8 cellular contexts compared by ENCODE assay signal in the genomic region with DNA sequence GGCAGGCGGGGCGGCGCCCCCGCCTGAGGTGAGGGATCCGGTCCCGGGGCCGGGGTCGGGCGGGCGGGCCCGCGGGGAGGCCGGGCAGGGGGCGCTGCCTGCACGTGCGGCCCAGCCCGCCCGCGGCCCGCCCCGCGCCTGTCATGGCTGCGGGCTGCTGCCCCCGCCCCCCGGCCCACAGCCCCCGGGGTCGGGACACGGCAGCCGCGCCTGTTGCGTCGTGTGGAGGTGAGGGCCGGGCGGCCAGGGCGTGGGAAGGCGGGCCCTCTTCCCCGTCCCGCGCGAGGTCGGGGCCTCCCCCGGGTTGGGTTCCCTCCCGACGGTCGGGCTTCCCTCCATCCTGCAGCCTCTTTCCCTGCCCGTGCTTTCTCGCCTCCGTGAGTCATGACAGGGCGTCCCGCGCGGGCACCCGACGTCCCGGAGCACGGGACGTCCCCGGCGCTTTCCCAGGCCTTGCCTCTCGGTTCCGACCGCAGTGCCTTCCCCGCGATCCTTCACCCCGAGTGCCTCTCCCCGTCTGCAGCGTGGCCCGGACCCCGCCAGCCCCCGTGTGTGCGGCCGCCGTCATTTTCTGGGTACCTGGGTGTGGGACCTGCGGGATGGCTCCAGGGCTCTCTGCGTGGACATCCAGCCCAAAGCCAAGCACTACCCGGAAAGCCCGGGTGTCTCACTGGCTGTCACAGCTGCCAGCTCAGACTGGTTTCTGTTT.
DNase-seq lines count a peak whose midpoint lies in the region; ATAC-seq and TF ChIP-seq lines count a peak whose summit lies in the region.

No MANE protein-coding gene starts in this region.

- TF ChIP-seq CTCF in RWPE2 (IDR thresholded peaks at IDR 0.05; ENCODE audit: poor library complexity, severe bottlenecking) = no peak

- H3K27me3 Mint-ChIP-seq in activated naive CD4-positive, alpha-beta T cell treated with anti-CD3 and anti-CD28 coated beads for 36 hours (ENCODE audit: low read depth) = no peaks in the 10 kb centered on the region

- peaks cover 5% of the 10 kb centered on the region for H3K4me1 ChIP-seq in RWPE2 (ENCODE audit: insufficient read depth, poor library complexity, severe bottlenecking)

- CTCF ChIA-PET in activated naive CD4-positive, alpha-beta T cell treated with anti-CD3 and anti-CD28 coated beads for 36 hours (lab: Charles Lee) = interaction anchor here (1.9 kb wide), 1 partner anchor 77 kb away, joined by 5 read pairs; the partner anchor contains the start of gene CHD9

- peak overlapping the region; percentile 71 for H3K27ac ChIP-seq in RWPE2 (ENCODE audit: poor library complexity, severe bottlenecking)
- H3K27ac ChIP-seq in substantia nigra (ENCODE audit: low read depth, low read length, poor library complexity, severe bottlenecking) = peak overlapping the region; percentile 83

- H3K36me3 ChIP-seq in RWPE2 (ENCODE audit: low read depth) = peaks cover 12% of the 10 kb centered on the region

- DNase-seq in GM04504 (ENCODE audit: low read depth) (peak; percentile 38), RWPE2 (ENCODE audit: low spot score) (peak; percentile 74), globus pallidus (ENCODE audit: low spot score) (peak; percentile 40), nucleus accumbens (lab: John Stamatoyannopoulos, UW) (peak in 42 of 56 donors; percentile 7 to 74 (median 36)), substantia nigra (lab: John Stamatoyannopoulos, UW) (peak in 42 of 49 donors; percentile 8 to 79 (median 35)), DMS79 (lab: John Stamatoyannopoulos, UW) (no peak)
- peak; percentile 85 for DNase-seq in activated naive CD4-positive, alpha-beta T cell treated with anti-CD3 and anti-CD28 coated beads for 36 hours

- H3K9me3 Mint-ChIP-seq in activated naive CD4-positive, alpha-beta T cell treated with anti-CD3 and anti-CD28 coated beads for 36 hours = no peaks in the 10 kb centered on the region

- peak overlapping the region; percentile 70 for H3K4me3 ChIP-seq in RWPE2 (ENCODE audit: severe bottlenecking)

- peak overlapping the region; percentile 78 for H3K4me3 Mint-ChIP-seq in activated naive CD4-positive, alpha-beta T cell treated with anti-CD3 and anti-CD28 coated beads for 36 hours

- ATAC-seq in HG02610 (IDR thresholded peaks at IDR 0.05; ENCODE audit: unreplicated experiment) (peak; percentile 15), RWPE2 (ENCODE audit: low read depth) (peak; percentile 16)

- peaks cover 7% of the 10 kb centered on the region for H3K4me1 Mint-ChIP-seq in activated naive CD4-positive, alpha-beta T cell treated with anti-CD3 and anti-CD28 coated beads for 36 hours (ENCODE audit: low read depth)

- no peaks in the 10 kb centered on the region for H3K27me3 ChIP-seq in RWPE2 (ENCODE audit: insufficient read depth, poor library complexity, severe bottlenecking)

- no peaks in the 10 kb centered on the region for H3K36me3 Mint-ChIP-seq in activated naive CD4-positive, alpha-beta T cell treated with anti-CD3 and anti-CD28 coated beads for 36 hours (ENCODE audit: low read depth)

- intact Hi-C loops in activated naive CD4-positive, alpha-beta T cell treated with anti-CD3 and anti-CD28 coated beads for 36 hours (cut with micrococcal nuclease) = loop anchor here (1.0 to 2.0 kb wide), 4 partner anchors 242 to 404 kb away; partner anchors contain the start of gene RBL2

- no peaks in the 10 kb centered on the region for H3K9me3 ChIP-seq in RWPE2 (ENCODE audit: severe bottlenecking)

- peak overlapping the region; percentile 65 for H3K27ac Mint-ChIP-seq in activated naive CD4-positive, alpha-beta T cell treated with anti-CD3 and anti-CD28 coated beads for 36 hours
